12 cellular contexts compared by ENCODE assay signal in the genomic region with DNA sequence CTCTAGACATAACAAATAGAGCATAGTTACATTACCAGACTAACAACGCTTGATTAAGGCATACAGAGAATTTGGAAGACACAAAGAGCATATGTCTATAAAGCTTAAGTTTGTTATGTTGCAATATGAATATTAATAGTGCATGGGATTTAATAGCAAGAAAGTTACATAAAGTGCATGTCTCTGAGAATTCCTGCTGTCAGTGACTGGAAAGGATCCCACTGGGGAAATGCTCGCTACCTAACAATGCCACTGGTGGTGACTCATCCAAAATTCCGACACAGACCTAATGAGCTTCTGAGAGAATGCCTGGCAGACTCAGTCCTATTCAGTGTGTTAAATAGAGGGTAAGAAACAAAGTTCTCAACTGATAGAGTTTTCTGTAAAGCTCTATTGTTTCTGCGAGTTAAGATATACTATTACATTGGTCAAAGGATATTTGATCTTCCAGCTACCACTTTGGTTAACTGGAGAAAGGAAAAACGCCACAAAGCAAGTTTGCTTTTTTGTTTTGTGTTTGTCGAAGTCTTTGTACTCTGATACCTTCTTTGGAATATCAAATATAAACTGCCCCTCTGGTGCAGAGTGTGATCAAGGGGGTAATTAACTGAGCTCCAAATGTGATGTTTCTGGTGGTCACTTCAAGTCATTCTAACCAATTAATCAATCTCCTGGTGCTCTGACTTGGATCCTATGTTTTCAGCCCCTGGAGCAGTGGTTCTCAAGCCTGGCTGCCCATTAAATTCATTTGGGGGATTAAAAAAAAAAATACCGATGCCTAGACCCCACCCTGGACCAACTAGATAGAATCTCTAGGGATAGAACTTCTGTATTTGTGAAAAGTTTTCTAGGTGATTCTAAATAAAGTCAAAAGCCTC.
DNase-seq lines count a peak whose midpoint lies in the region; ATAC-seq and TF ChIP-seq lines count a peak whose summit lies in the region.
"Had no signal": no experiment of that assay in that cellular context is flagged by ENCODE, and none has a peak within 500 bp of the region (broad histone marks: within the 10 kb centered on the region; RNA-seq: fewer than 3 reads in every experiment).

No MANE protein-coding gene starts in this region.

- H3K27ac ChIP-seq in SK-N-SH (ENCODE audit: low read depth in 2 of 2, low read length in 1 of 2) (peak overlapping the region; percentile 60 to 66; a peak in 3 of 4 replicates), gastroesophageal sphincter (peak overlapping the region; percentile 68 to 80 (median 74)), parathyroid adenoma (peak overlapping the region; percentile 51)

- TF ChIP-seq POLR2A in gastroesophageal sphincter (IDR thresholded peaks at IDR 0.05), result no peak

- H3K9me3 ChIP-seq in SK-N-SH (no peaks in the 10 kb centered on the region), gastroesophageal sphincter (no peaks in the 10 kb centered on the region), parathyroid adenoma (ENCODE audit: control insufficient read depth, low read length) (no peaks in the 10 kb centered on the region)

- H3K4me3 ChIP-seq in SK-N-SH (ENCODE audit: low read depth in 2 of 2, low read length in 1 of 2) (no peak overlapping the region), gastroesophageal sphincter (no peak overlapping the region), parathyroid adenoma (ENCODE audit: low read depth, low read length) (no peak overlapping the region)

- no peak overlapping the region for H3K4me3 Mint-ChIP-seq in activated CD8-positive, alpha-beta T cell treated with anti-CD3 and anti-CD28 coated beads, Interleukin-2, amount 10 ng/mL, durations not matched to agents 7 days and 5 days
- no peak overlapping the region for H3K4me3 Mint-ChIP-seq in T-cell
- H3K4me3 Mint-ChIP-seq: memory B cell had no signal

- no peaks in the 10 kb centered on the region for H3K36me3 Mint-ChIP-seq in activated CD8-positive, alpha-beta T cell treated with anti-CD3 and anti-CD28 coated beads, Interleukin-2, amount 10 ng/mL, durations not matched to agents 7 days and 5 days (ENCODE audit: low read depth)
- no peaks in the 10 kb centered on the region for H3K36me3 Mint-ChIP-seq in T-cell
- H3K36me3 Mint-ChIP-seq: memory B cell had no signal

- peak in 1 of 2 experiments; percentile 60; a peak in 2 of 4 replicates for TF ChIP-seq EP300 in SK-N-SH (IDR thresholded peaks at IDR 0.05; ENCODE audit: borderline replicate concordance in 1 of 2, low read depth in 1 of 2, low read length in 1 of 2)
- TF ChIP-seq EP300 in gastroesophageal sphincter (IDR thresholded peaks at IDR 0.05), result no peak

- no peaks in the 10 kb centered on the region for H4K20me1 ChIP-seq in SK-N-SH (ENCODE audit: insufficient read depth)

- H3K36me3 ChIP-seq in SK-N-SH (replicated peaks in 1 of 2; ENCODE audit: control insufficient read depth in 1 of 2, insufficient read depth in 2 of 2, low read length in 1 of 2) (no peaks in the 10 kb centered on the region), gastroesophageal sphincter (no peaks in the 10 kb centered on the region), parathyroid adenoma (ENCODE audit: control insufficient read depth, insufficient read depth, low read length) (no peaks in the 10 kb centered on the region)

- ATAC-seq in gastroesophageal sphincter, result peak; percentile 96
- no peak for ATAC-seq in activated CD8-positive, alpha-beta T cell treated with anti-CD3 and anti-CD28 coated beads, Interleukin-2, amount 10 ng/mL, durations not matched to agents 7 days and 5 days
- no peak for ATAC-seq in T-cell (replicated peaks in 1 of 4)

- H3K27me3 Mint-ChIP-seq in activated CD8-positive, alpha-beta T cell treated with anti-CD3 and anti-CD28 coated beads, Interleukin-2, amount 10 ng/mL, durations not matched to agents 7 days and 5 days (ENCODE audit: low read depth), result peaks cover 11% of the 10 kb centered on the region
- peaks cover 2 to 10% of the 10 kb centered on the region in 2 donors for H3K27me3 Mint-ChIP-seq in T-cell

- H3K9ac ChIP-seq in SK-N-SH (no peak overlapping the region; the same call in 1 of the 2 replicates), parathyroid adenoma (no peak overlapping the region)

- TF ChIP-seq RAD21 in SK-N-SH (IDR thresholded peaks at IDR 0.05; ENCODE audit: low read length), result no peak

- H3K79me2 ChIP-seq in SK-N-SH (ENCODE audit: insufficient read depth), result no peaks in the 10 kb centered on the region
- H3K79me2 ChIP-seq in parathyroid adenoma, result no peaks in the 10 kb centered on the region

- H3K4me2 ChIP-seq in SK-N-SH (peak overlapping the region; percentile 27; the same call in 1 of the 2 replicates), parathyroid adenoma (ENCODE audit: low read length) (no peak overlapping the region)

- POLR2A ChIA-PET in SK-N-SH (lab: Yijun Ruan, JAX) (no interaction called here), T-cell (lab: Charles Lee) (no interaction called here)
- POLR2A ChIA-PET in activated CD8-positive, alpha-beta T cell treated with anti-CD3 and anti-CD28 coated beads, Interleukin-2, amount 10 ng/mL, durations not matched to agents 7 days and 5 days (lab: Charles Lee), result no interaction called here

- H3K27me3 ChIP-seq in SK-N-SH (ENCODE audit: insufficient read depth), result no peaks in the 10 kb centered on the region
- H3K27me3 ChIP-seq in gastroesophageal sphincter, result no peaks in the 10 kb centered on the region
- no peaks in the 10 kb centered on the region for H3K27me3 ChIP-seq in parathyroid adenoma (ENCODE audit: control insufficient read depth, insufficient read depth, low read length)

- H3K4me1 ChIP-seq in SK-N-SH (ENCODE audit: control insufficient read depth in 1 of 2, insufficient read depth in 2 of 2, low read depth in 1 of 2, low read length in 1 of 2) (peaks cover 3 to 39% of the 10 kb centered on the region in 2 experiments; a peak in 3 of 4 replicates), gastroesophageal sphincter (peaks cover 0 to 24% (median 17%) of the 10 kb centered on the region in 3 donors), parathyroid adenoma (peaks cover 10% of the 10 kb centered on the region)

- DNase-seq in ELR (ENCODE audit: low read depth) (peak; percentile 87), SK-N-SH (no peak), T-cell (no peak), NCI-H345 treated with DMSO at 0.1 percent for 48 hours (lab: John Stamatoyannopoulos, UW; ENCODE audit: unreplicated experiment) (no peak)
- DNase-seq in activated CD8-positive, alpha-beta T cell treated with anti-CD3 and anti-CD28 coated beads, Interleukin-2, amount 10 ng/mL, durations not matched to agents 7 days and 5 days, result no peak
- no peak for DNase-seq in activated CD4-positive, alpha-beta T cell treated with anti-CD3 and anti-CD28 coated beads, Interleukin-2, amount 50 U/mL, for 48 hours
- DNase-seq: activated gamma-delta T cell treated with Interleukin-2 at 50 U/mL for 16 hours; DND-41; NK-92 treated with Interleukin-12 subunit alpha and Interleukin-12 subunit beta, amount 100 ng/mL, for 24 hours had no signal

- no peaks in the 10 kb centered on the region for H3K9me3 Mint-ChIP-seq in activated CD8-positive, alpha-beta T cell treated with anti-CD3 and anti-CD28 coated beads, Interleukin-2, amount 10 ng/mL, durations not matched to agents 7 days and 5 days (ENCODE audit: insufficient read depth)
- no peaks in the 10 kb centered on the region for H3K9me3 Mint-ChIP-seq in T-cell
- H3K9me3 Mint-ChIP-seq: memory B cell had no signal

- no peak overlapping the region for H2AFZ ChIP-seq in SK-N-SH (ENCODE audit: low read depth)
- H2AFZ ChIP-seq in parathyroid adenoma, result peak overlapping the region; percentile 62

- peaks cover 33% of the 10 kb centered on the region for H3F3A ChIP-seq in SK-N-SH (replicated peaks; ENCODE audit: insufficient read depth)

- H3K27ac Mint-ChIP-seq in activated CD8-positive, alpha-beta T cell treated with anti-CD3 and anti-CD28 coated beads, Interleukin-2, amount 10 ng/mL, durations not matched to agents 7 days and 5 days, result no peak overlapping the region
- no peak overlapping the region for H3K27ac Mint-ChIP-seq in T-cell
- H3K27ac Mint-ChIP-seq: memory B cell had no signal

- H3K4me1 Mint-ChIP-seq in activated CD8-positive, alpha-beta T cell treated with anti-CD3 and anti-CD28 coated beads, Interleukin-2, amount 10 ng/mL, durations not matched to agents 7 days and 5 days (ENCODE audit: low read depth), result no peaks in the 10 kb centered on the region
- no peaks in the 10 kb centered on the region for H3K4me1 Mint-ChIP-seq in T-cell
- H3K4me1 Mint-ChIP-seq: memory B cell had no signal

- H3K9me2 ChIP-seq in SK-N-SH, result no peaks in the 10 kb centered on the region

- 48% methylated on average over 7 of the region's 7 CpGs for WGBS in SK-N-SH (ENCODE audit: low lambda C conversion rate)
- 53 to 54% methylated on average over 4 to 7 of the region's 7 CpGs for WGBS in gastroesophageal sphincter (ENCODE audit: low coverage in 1 of 2), 2 donors

- no peak for TF ChIP-seq CTCF in SK-N-SH (IDR thresholded peaks at IDR 0.05)
- TF ChIP-seq CTCF in gastroesophageal sphincter (IDR thresholded peaks at IDR 0.05), result no peak
- TF ChIP-seq CTCF in parathyroid adenoma (IDR thresholded peaks at IDR 0.05), result no peak

- CTCF ChIA-PET in SK-N-SH (lab: Yijun Ruan, JAX) (interaction anchor here (0.7 to 1.3 kb wide), 3 partner anchors 15 to 34 kb away, joined by 3 to 5 read pairs (median 3); no protein-coding TSS in a partner anchor), T-cell (lab: Charles Lee) (no interaction called here)
- CTCF ChIA-PET in activated CD8-positive, alpha-beta T cell treated with anti-CD3 and anti-CD28 coated beads, Interleukin-2, amount 10 ng/mL, durations not matched to agents 7 days and 5 days (lab: Charles Lee), result no interaction called here

TF ChIP-seq in SK-N-SH, 30 proteins besides CTCF, POLR2A, EP300 and RAD21 (continues in another document):
- TF ChIP-seq TEAD4 (IDR thresholded peaks at IDR 0.05; ENCODE audit: borderline replicate concordance, insufficient read depth) (peak; percentile 81), POLR2AphosphoS5 (IDR thresholded peaks at IDR 0.05; ENCODE audit: low read depth, low read length) (peak; percentile 52; the same call in 1 of the 2 replicates), TCF12 (IDR thresholded peaks at IDR 0.05) (peak; percentile 76), SIN3A (IDR thresholded peaks at IDR 0.05; ENCODE audit: borderline replicate concordance, low read depth, low read length) (0 out of 2 replicates have a peak, but pooled peaks have one; percentile 28), FOSL2 (IDR thresholded peaks at IDR 0.05; ENCODE audit: borderline replicate concordance, low read depth) (peak; percentile 93), CHD2 (IDR thresholded peaks at IDR 0.05; ENCODE audit: low read length, partially characterized antibody) (no peak), YY1 (IDR thresholded peaks at IDR 0.05; ENCODE audit: low read depth) (no peak), RXRA (IDR thresholded peaks at IDR 0.05; ENCODE audit: borderline replicate concordance, low read depth) (peak; percentile 51; the same call in 1 of the 2 replicates), RFX5 (IDR thresholded peaks at IDR 0.05; ENCODE audit: low read length) (no peak), GATA2 (CRISPR knock-in tag; IDR thresholded peaks at IDR 0.05) (no peak), MEF2A (IDR thresholded peaks at IDR 0.05; ENCODE audit: borderline replicate concordance, low read depth) (peak; percentile 4; the same call in 1 of the 2 replicates), JUND (IDR thresholded peaks at IDR 0.05) (peak; percentile 89), NFIC (IDR thresholded peaks at IDR 0.05; ENCODE audit: borderline replicate concordance) (peak; percentile 82)
